In the genomic region with DNA sequence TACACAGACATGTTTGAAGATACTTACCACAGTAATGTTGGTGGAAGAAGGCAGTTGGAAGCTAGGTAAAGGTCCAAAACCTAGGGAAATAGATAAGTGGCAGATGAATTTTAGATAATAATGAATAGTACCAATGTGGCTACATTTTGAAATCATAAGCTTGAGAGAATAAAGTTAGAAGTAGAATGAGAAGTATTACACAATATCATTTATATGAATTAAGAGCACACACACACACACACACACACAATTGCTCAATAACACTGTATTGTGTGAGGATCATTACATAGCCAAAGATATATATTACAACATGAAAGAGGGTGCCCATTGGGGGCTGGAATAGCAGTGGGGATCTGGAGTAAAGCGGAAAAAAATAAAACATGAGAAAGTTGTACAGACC, we compare ENCODE assay signal across 28 cellular contexts.
"Had no signal": no experiment of that assay in that cellular context is flagged by ENCODE, and none has a peak within 500 bp of the region (broad histone marks: within the 10 kb centered on the region; RNA-seq: fewer than 3 reads in every experiment).

No MANE protein-coding gene starts in this region.

- H3K27me3 Mint-ChIP-seq: activated CD4-positive, alpha-beta memory T cell treated with anti-CD3 and anti-CD28 coated beads, Interleukin-2, amount 10 ng/mL, durations not matched to agents 7 days and 5 days; activated CD4-positive, alpha-beta T cell treated with anti-CD3 and anti-CD28 coated beads, Interleukin-2, amount 10 ng/mL, durations not matched to agents 7 days and 5 days; activated naive CD4-positive, alpha-beta T cell treated with anti-CD3 and anti-CD28 coated beads, Interleukin-2, amount 10 ng/mL, durations not matched to agents 7 days and 5 days; activated naive CD8-positive, alpha-beta T cell treated with anti-CD3 and anti-CD28 coated beads, Interleukin-2, amount 10 ng/mL, durations not matched to agents 7 days and 5 days; brain had no signal

- H3K9me3 Mint-ChIP-seq: activated CD4-positive, alpha-beta memory T cell treated with anti-CD3 and anti-CD28 coated beads, Interleukin-2, amount 10 ng/mL, durations not matched to agents 7 days and 5 days; activated CD4-positive, alpha-beta T cell treated with anti-CD3 and anti-CD28 coated beads, Interleukin-2, amount 10 ng/mL, durations not matched to agents 7 days and 5 days; activated naive CD4-positive, alpha-beta T cell treated with anti-CD3 and anti-CD28 coated beads, Interleukin-2, amount 10 ng/mL, durations not matched to agents 7 days and 5 days; activated naive CD8-positive, alpha-beta T cell treated with anti-CD3 and anti-CD28 coated beads, Interleukin-2, amount 10 ng/mL, durations not matched to agents 7 days and 5 days; activated T-cell treated with anti-CD3 and anti-CD28 coated beads, Interleukin-2, amount 50 U/mL, for 24 hours; activated T-cell treated with anti-CD3 and anti-CD28 coated beads, Interleukin-2, amount 50 U/mL, for 72 hours; WTC11 had no signal

- H3K36me3 Mint-ChIP-seq: activated naive CD4-positive, alpha-beta T cell treated with anti-CD3 and anti-CD28 coated beads, Interleukin-2, amount 10 ng/mL, durations not matched to agents 7 days and 5 days; activated naive CD4-positive, alpha-beta T cell treated with anti-CD3 and anti-CD28 coated beads, Interleukin-2, amount 50 U/mL, for 72 hours; activated naive CD8-positive, alpha-beta T cell treated with anti-CD3 and anti-CD28 coated beads, Interleukin-2, amount 10 ng/mL, durations not matched to agents 7 days and 5 days; brain; WTC11 had no signal

- DNase-seq: activated CD4-positive, alpha-beta memory T cell treated with anti-CD3 and anti-CD28 coated beads, Interleukin-2, amount 10 ng/mL, durations not matched to agents 7 days and 5 days; activated CD4-positive, alpha-beta T cell treated with anti-CD3 and anti-CD28 coated beads for 1 hour; activated CD4-positive, alpha-beta T cell treated with anti-CD3 and anti-CD28 coated beads for 4 hours; activated CD4-positive, alpha-beta T cell treated with anti-CD3 and anti-CD28 coated beads, Interleukin-2, amount 10 ng/mL, durations not matched to agents 7 days and 5 days; activated CD4-positive, alpha-beta T cell treated with anti-CD3 and anti-CD28 coated beads, Interleukin-2, amount 50 U/mL, for 4 hours; activated CD8-positive, alpha-beta memory T cell treated with anti-CD3 and anti-CD28 coated beads, Interleukin-2, amount 50 U/mL, for 48 hours; activated gamma-delta T cell; activated naive CD4-positive, alpha-beta T cell; activated naive CD4-positive, alpha-beta T cell treated with anti-CD3 and anti-CD28 coated beads, Interleukin-2, amount 10 ng/mL, durations not matched to agents 7 days and 5 days; activated naive CD8-positive, alpha-beta T cell treated with anti-CD3 and anti-CD28 coated beads, Interleukin-2, amount 10 ng/mL, durations not matched to agents 7 days and 5 days; activated T-cell treated with anti-CD3 and anti-CD28 coated beads for 4 hours; activated T-cell treated with anti-CD3 and anti-CD28 coated beads, Interleukin-2, amount 50 U/mL, for 24 hours; activated T-cell treated with anti-CD3 and anti-CD28 coated beads, Interleukin-2, amount 50 U/mL, for 72 hours; central memory CD4-positive, alpha-beta T cell; cerebellar nuclear complex; colonic mucosa; effector CD8-positive, alpha-beta T cell; esophagus squamous epithelium; foreskin melanocyte; heart right ventricle; T-helper 2 cell had no signal

- H3K27me3 ChIP-seq: ascending aorta, breast epithelium, colonic mucosa, esophagus squamous epithelium, gastroesophageal sphincter, heart right ventricle had no signal

- H3K4me3 ChIP-seq: ascending aorta, breast epithelium, cardiac muscle cell, colonic mucosa, esophagus squamous epithelium, gastroesophageal sphincter, heart right ventricle had no signal

- H3K27ac Mint-ChIP-seq: activated CD4-positive, alpha-beta memory T cell treated with anti-CD3 and anti-CD28 coated beads, Interleukin-2, amount 10 ng/mL, durations not matched to agents 7 days and 5 days; activated CD4-positive, alpha-beta T cell treated with anti-CD3 and anti-CD28 coated beads, Interleukin-2, amount 10 ng/mL, durations not matched to agents 7 days and 5 days; activated naive CD4-positive, alpha-beta T cell treated with anti-CD3 and anti-CD28 coated beads, Interleukin-2, amount 10 ng/mL, durations not matched to agents 7 days and 5 days; activated naive CD4-positive, alpha-beta T cell treated with anti-CD3 and anti-CD28 coated beads, Interleukin-2, amount 50 U/mL, for 72 hours; activated naive CD8-positive, alpha-beta T cell treated with anti-CD3 and anti-CD28 coated beads, Interleukin-2, amount 10 ng/mL, durations not matched to agents 7 days and 5 days; activated T-cell treated with anti-CD3 and anti-CD28 coated beads, Interleukin-2, amount 50 U/mL, for 24 hours; activated T-cell treated with anti-CD3 and anti-CD28 coated beads, Interleukin-2, amount 50 U/mL, for 72 hours; brain; WTC11 had no signal

- H3K4me3 Mint-ChIP-seq: activated CD4-positive, alpha-beta memory T cell treated with anti-CD3 and anti-CD28 coated beads, Interleukin-2, amount 10 ng/mL, durations not matched to agents 7 days and 5 days; activated CD4-positive, alpha-beta T cell treated with anti-CD3 and anti-CD28 coated beads, Interleukin-2, amount 10 ng/mL, durations not matched to agents 7 days and 5 days; activated naive CD4-positive, alpha-beta T cell treated with anti-CD3 and anti-CD28 coated beads, Interleukin-2, amount 10 ng/mL, durations not matched to agents 7 days and 5 days; activated naive CD8-positive, alpha-beta T cell treated with anti-CD3 and anti-CD28 coated beads, Interleukin-2, amount 10 ng/mL, durations not matched to agents 7 days and 5 days; activated T-cell treated with anti-CD3 and anti-CD28 coated beads, Interleukin-2, amount 50 U/mL, for 24 hours; activated T-cell treated with anti-CD3 and anti-CD28 coated beads, Interleukin-2, amount 50 U/mL, for 72 hours; brain; WTC11 had no signal

- H3K9me3 ChIP-seq: ascending aorta, breast epithelium, colonic mucosa, esophagus squamous epithelium, gastroesophageal sphincter, heart right ventricle had no signal

- H3K4me1 Mint-ChIP-seq: activated CD4-positive, alpha-beta memory T cell treated with anti-CD3 and anti-CD28 coated beads, Interleukin-2, amount 10 ng/mL, durations not matched to agents 7 days and 5 days; activated CD4-positive, alpha-beta T cell treated with anti-CD3 and anti-CD28 coated beads, Interleukin-2, amount 10 ng/mL, durations not matched to agents 7 days and 5 days; activated naive CD4-positive, alpha-beta T cell treated with anti-CD3 and anti-CD28 coated beads, Interleukin-2, amount 10 ng/mL, durations not matched to agents 7 days and 5 days; activated naive CD8-positive, alpha-beta T cell treated with anti-CD3 and anti-CD28 coated beads, Interleukin-2, amount 10 ng/mL, durations not matched to agents 7 days and 5 days had no signal

- ATAC-seq: activated naive CD4-positive, alpha-beta T cell treated with anti-CD3 and anti-CD28 coated beads, Interleukin-2, amount 50 U/mL, for 72 hours; activated T-cell treated with anti-CD3 and anti-CD28 coated beads, Interleukin-2, amount 50 U/mL, for 72 hours; gastroesophageal sphincter; heart right ventricle; WTC11 had no signal

- H3K36me3 ChIP-seq: ascending aorta, breast epithelium, cardiac muscle cell, colonic mucosa, esophagus squamous epithelium, gastroesophageal sphincter, heart right ventricle had no signal

- H3K4me1 ChIP-seq: ascending aorta, breast epithelium, colonic mucosa, esophagus squamous epithelium, gastroesophageal sphincter, heart right ventricle had no signal
